Comparison of ENCODE assay signal across 29 cellular contexts in the genomic region with DNA sequence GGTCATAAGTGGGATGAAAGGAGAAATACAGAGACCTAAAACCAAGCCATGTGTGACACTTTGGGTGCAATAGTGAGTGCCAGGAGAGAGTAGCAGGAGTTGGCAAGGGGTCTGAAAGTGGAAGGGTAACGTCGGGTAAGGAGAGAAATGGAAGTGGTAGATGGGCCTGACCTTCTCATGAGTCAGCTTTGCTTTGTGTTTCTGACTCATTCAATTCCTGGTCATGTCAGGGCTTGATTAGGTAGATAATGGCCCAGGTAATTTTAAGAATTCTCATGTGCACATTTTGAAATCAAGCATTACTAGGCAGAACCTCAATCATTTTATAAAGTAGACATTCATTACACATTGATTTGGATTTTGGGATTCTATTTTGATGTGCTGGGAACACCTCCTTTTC.
DNase-seq lines count a peak whose midpoint lies in the region; ATAC-seq, FAIRE-seq and TF ChIP-seq lines count a peak whose summit lies in the region.
"Had no signal": no experiment of that assay in that cellular context is flagged by ENCODE, and none has a peak within 500 bp of the region (broad histone marks: within the 10 kb centered on the region; RNA-seq: fewer than 3 reads in every experiment).

No MANE protein-coding gene starts in this region.

- H3K36me3 ChIP-seq in HCT116 (ENCODE audit: control insufficient read depth in 1 of 2, insufficient read depth in 2 of 2, low read length in 2 of 2) (no peaks in the 10 kb centered on the region), GM12878 (ENCODE audit: control insufficient read depth in 2 of 2, insufficient read depth in 2 of 2, low read length in 1 of 2) (no peaks in the 10 kb centered on the region), trophoblast cell (ENCODE audit: control insufficient read depth in 1 of 2, insufficient read depth in 2 of 2, low read length in 2 of 2) (no peaks in the 10 kb centered on the region)
- H3K36me3 ChIP-seq: SJCRH30, upper lobe of left lung had no signal

- H3K9me3 ChIP-seq in HCT116 (ENCODE audit: control insufficient read depth in 1 of 2, insufficient read depth in 1 of 2, low read depth in 1 of 2, low read length in 2 of 2): no peaks in the 10 kb centered on the region
- no peaks in the 10 kb centered on the region for H3K9me3 ChIP-seq in GM12878 (replicated peaks; ENCODE audit: control insufficient read depth, insufficient read depth, low read length)
- no peaks in the 10 kb centered on the region for H3K9me3 ChIP-seq in trophoblast cell (ENCODE audit: insufficient read depth, low read depth, low read length)
- H3K9me3 ChIP-seq: Caco-2, SJCRH30, upper lobe of left lung had no signal

- no peak for TF ChIP-seq CTCF in HCT116 (IDR thresholded peaks at IDR 0.05 in 2 of 3, conservative IDR thresholded peaks at IDR 0.05 in 1 of 3; ENCODE audit: borderline replicate concordance in 1 of 3, insufficient read depth in 1 of 3, low read depth in 2 of 3, low read length in 2 of 3)
- no peak for TF ChIP-seq CTCF in GM12878 (IDR thresholded peaks at IDR 0.05 in 2 of 3, conservative IDR thresholded peaks at IDR 0.05 in 1 of 3; ENCODE audit: control insufficient read depth in 2 of 3, extremely low read depth in 1 of 3, insufficient read depth in 1 of 3, low read depth in 3 of 3, low read length in 3 of 3)
- TF ChIP-seq CTCF in nephron progenitor cell (IDR thresholded peaks at IDR 0.05): no peak

- H3K27me3 ChIP-seq in HCT116 (ENCODE audit: insufficient read depth, low read length) (no peaks in the 10 kb centered on the region), GM12878 (replicated peaks in 1 of 2; ENCODE audit: control insufficient read depth in 2 of 2, insufficient read depth in 2 of 2, low read length in 1 of 2) (no peaks in the 10 kb centered on the region; a peak in 1 of 4 replicates), trophoblast cell (ENCODE audit: insufficient read depth, low read length) (no peaks in the 10 kb centered on the region)
- H3K27me3 ChIP-seq: SJCRH30, upper lobe of left lung had no signal

- H4K8ac ChIP-seq in trophoblast cell (ENCODE audit: low read depth, low read length): no peak overlapping the region

- no peak for TF ChIP-seq POLR2A in HCT116 (IDR thresholded peaks at IDR 0.05; ENCODE audit: borderline replicate concordance, extremely low read depth, insufficient read depth, insufficient read length)
- TF ChIP-seq POLR2A in GM12878 (IDR thresholded peaks at IDR 0.05; ENCODE audit: low read depth, low read length): no peak

- no peak overlapping the region for H2BK5ac ChIP-seq in trophoblast cell (ENCODE audit: low read depth, low read length, poor library complexity)

- H4K12ac ChIP-seq in trophoblast cell (ENCODE audit: low read depth, low read length): no peak overlapping the region

- RAD21 ChIA-PET in HCT116 (lab: Charles Lee; ENCODE audit: low non-redundant PET in 1 of 2, low total read pairs in 2 of 2, uncharacterized antibody in 2 of 2, unreplicated experiment in 2 of 2) (no interaction called here), GM12878 (lab: Charles Lee; ENCODE audit: unreplicated experiment) (no interaction called here)

- ATAC-seq in HCT116: peak; percentile 62; the same call in 1 of the 2 replicates
- ATAC-seq in GM12878: no peak; the same call in 2 of the 3 replicates
- ATAC-seq in GM21390 (IDR thresholded peaks at IDR 0.05; ENCODE audit: unreplicated experiment): no peak
- ATAC-seq in GM19463 (IDR thresholded peaks at IDR 0.05; ENCODE audit: unreplicated experiment): no peak
- ATAC-seq: sciatic nerve had no signal

- H3K9me2 ChIP-seq in HCT116 (ENCODE audit: insufficient read depth): no peaks in the 10 kb centered on the region

- H3K27ac ChIP-seq in HCT116 (ENCODE audit: low read depth, low read length): no peak overlapping the region
- H3K27ac ChIP-seq in GM12878 (ENCODE audit: control insufficient read depth, insufficient read depth): no peak overlapping the region
- no peak overlapping the region for H3K27ac ChIP-seq in trophoblast cell (ENCODE audit: low read depth, low read length)
- H3K27ac ChIP-seq: SJCRH30, upper lobe of left lung had no signal

- no peak overlapping the region for H3K4me3 Mint-ChIP-seq in nephron progenitor cell
- H3K4me3 Mint-ChIP-seq: brain, H9 had no signal

- no peak for TF ChIP-seq RAD21 in HCT116 (IDR thresholded peaks at IDR 0.05; ENCODE audit: low read depth)
- no peak for TF ChIP-seq RAD21 in GM12878 (IDR thresholded peaks at IDR 0.05; ENCODE audit: insufficient read depth, low read depth, low read length)

- no peak overlapping the region for H2BK120ac ChIP-seq in trophoblast cell (ENCODE audit: insufficient read depth, low read length, poor library complexity)

- 61% methylated on average over 2 of the region's 2 CpGs for WGBS in GM12878 (ENCODE audit: insufficient coverage, insufficient replicate concordance, low lambda C conversion rate, missing lambda C conversion rate)
- no CpG with 5 or more reads among the region's 2 CpGs for WGBS in trophoblast cell (ENCODE audit: extremely low coverage, insufficient coverage, insufficient read length)

- peaks cover 19% of the 10 kb centered on the region for H3K4me1 Mint-ChIP-seq in nephron progenitor cell
- H3K4me1 Mint-ChIP-seq: brain had no signal

- peaks cover 4% of the 10 kb centered on the region for H3K27me3 Mint-ChIP-seq in nephron progenitor cell (ENCODE audit: low read depth, poor library complexity)

- intact Hi-C loops in HCT116 (cut with micrococcal nuclease): no loop called here
- intact Hi-C loops in GM12878 (cut with micrococcal nuclease; ENCODE audit: unreplicated experiment): no loop called here
- intact Hi-C loops in posterior cingulate gyrus (cut with DNase I): no loop called here

- POLR2A ChIA-PET in HCT116 (lab: Charles Lee) (no interaction called here), GM12878 (lab: Charles Lee) (no interaction called here)

- H3K9ac ChIP-seq in HCT116 (ENCODE audit: low read length) (no peak overlapping the region), GM12878 (ENCODE audit: control insufficient read depth, insufficient read depth, low read length) (no peak overlapping the region), trophoblast cell (ENCODE audit: low read length) (no peak overlapping the region)

- no peak overlapping the region for H3K4ac ChIP-seq in trophoblast cell (ENCODE audit: low read depth, low read length)

- in situ Hi-C loops in GM12878 (cut with MboI): no loop called here

- no TSS peak for BruUV-seq in HCT116 (replicated peaks; lab: Mats Ljungman, UMichigan)
- no TSS peak for BruUV-seq in GM12878 (replicated peaks; lab: Mats Ljungman, UMichigan)

- H2BK12ac ChIP-seq in trophoblast cell (ENCODE audit: low read length): no peak overlapping the region

- no peaks in the 10 kb centered on the region for H3K9me3 Mint-ChIP-seq in nephron progenitor cell
- H3K9me3 Mint-ChIP-seq: H9 had no signal

- no peak overlapping the region for H3K14ac ChIP-seq in trophoblast cell (ENCODE audit: low read length)

- no peak overlapping the region for H3K18ac ChIP-seq in trophoblast cell (ENCODE audit: low read length)

- DNase-seq in HCT116 (ENCODE audit: low read depth, low spot score) (no peak), NCI-H1436 treated with DMSO at 0.1 percent for 48 hours (lab: John Stamatoyannopoulos, UW) (peak; percentile 41), GM12878 (ENCODE audit: low read depth, low spot score) (no peak), trophoblast cell (peak; percentile 33 to 70), posterior cingulate gyrus (no peak), nephron progenitor cell (no peak)
- DNase-seq: activated CD4-positive, alpha-beta T cell treated with anti-CD3 and anti-CD28 coated beads, Interleukin-2, amount 50 U/mL, for 4 hours; activated naive CD4-positive, alpha-beta T cell treated with Interleukin-2 at 50 U/mL for 16 hours; C1 segment of cervical spinal cord; Caco-2; EL; H9; head of caudate nucleus; KG1; mesenchymal stem cell; NCI-H1694 treated with DMSO at 0.1 percent for 48 hours; NCI-H2171 treated with DMSO at 0.1 percent for 48 hours; NCI-H524; SJCRH30; stimulated activated CD4-positive, alpha-beta T cell treated with anti-CD3 and anti-CD28 coated beads, Interleukin-12 subunit alpha, Interleukin-12 subunit beta, amount 100 ng/mL, for 4 hours; stimulated activated CD4-positive, alpha-beta T cell treated with anti-CD3 and anti-CD28 coated beads, Interleukin-4, amount 100 ng/mL, for 1 hour; substantia nigra; upper lobe of left lung had no signal

- H2AFZ ChIP-seq in HCT116 (ENCODE audit: low read depth, low read length, poor library complexity, severe bottlenecking) (no peak overlapping the region), GM12878 (ENCODE audit: control insufficient read depth, low read depth, low read length) (no peak overlapping the region), trophoblast cell (ENCODE audit: insufficient read depth, low read length, poor library complexity) (no peak overlapping the region)

- no peak overlapping the region for H3K23ac ChIP-seq in trophoblast cell (ENCODE audit: low read length)

- CTCF ChIA-PET in HCT116 (lab: Charles Lee): no interaction called here
- CTCF ChIA-PET in GM12878 (lab: Yijun Ruan, JAX): no interaction called here

- H4K20me1 ChIP-seq in HCT116 (ENCODE audit: insufficient read depth): no peaks in the 10 kb centered on the region
- no peaks in the 10 kb centered on the region for H4K20me1 ChIP-seq in GM12878 (ENCODE audit: control insufficient read depth, insufficient read depth)

- no peak overlapping the region for H2AK5ac ChIP-seq in trophoblast cell (ENCODE audit: low read length)

- H3K4me3 ChIP-seq in HCT116 (replicated peaks in 1 of 2; ENCODE audit: low read depth in 1 of 2, low read length in 2 of 2) (no peak overlapping the region; a peak in 1 of 4 replicates), GM12878 (no peak overlapping the region), trophoblast cell (ENCODE audit: low read depth, low read length) (no peak overlapping the region)
- H3K4me3 ChIP-seq: SJCRH30, upper lobe of left lung had no signal

- TF ChIP-seq EP300 in GM12878 (IDR thresholded peaks at IDR 0.05; ENCODE audit: borderline replicate concordance in 1 of 2, control insufficient read depth in 1 of 2, low read depth in 2 of 2, low read length in 2 of 2): no peak

- no peaks in the 10 kb centered on the region for H3K79me1 ChIP-seq in trophoblast cell (ENCODE audit: low read length)

- H3K4me2 ChIP-seq in HCT116 (ENCODE audit: low read length) (peak overlapping the region; percentile 59), GM12878 (ENCODE audit: control insufficient read depth, insufficient read depth) (no peak overlapping the region), trophoblast cell (ENCODE audit: low read length) (no peak overlapping the region)

- SMC1A ChIA-PET in GM12878 (lab: Charles Lee; ENCODE audit: uncharacterized antibody, unreplicated experiment): no interaction called here

- peaks cover 0 to 11% of the 10 kb centered on the region in 2 experiments; a peak in 2 of 4 replicates for H3K4me1 ChIP-seq in HCT116 (ENCODE audit: control insufficient read depth in 1 of 2, insufficient read depth in 2 of 2, low read length in 2 of 2)
- H3K4me1 ChIP-seq in GM12878 (ENCODE audit: control insufficient read depth, insufficient read depth, low read length): no peaks in the 10 kb centered on the region
- peaks cover 0 to 2% of the 10 kb centered on the region in 2 experiments for H3K4me1 ChIP-seq in trophoblast cell (ENCODE audit: control insufficient read depth in 1 of 2, insufficient read depth in 2 of 2, low read length in 2 of 2)
- H3K4me1 ChIP-seq: Caco-2, SJCRH30, upper lobe of left lung had no signal

- no peaks in the 10 kb centered on the region for H3K36me3 Mint-ChIP-seq in nephron progenitor cell (ENCODE audit: low read depth)
- H3K36me3 Mint-ChIP-seq: brain had no signal

- no peak for FAIRE-seq in GM12878 (lab: Jason Lieb, UNC)
- FAIRE-seq: GM12891, RCC 7860 had no signal

- H3K79me2 ChIP-seq in HCT116 (ENCODE audit: insufficient read depth, low read length) (no peaks in the 10 kb centered on the region), GM12878 (ENCODE audit: control insufficient read depth, insufficient read depth, low read length) (no peaks in the 10 kb centered on the region), trophoblast cell (ENCODE audit: control insufficient read depth, insufficient read depth, low read length, poor library complexity) (no peaks in the 10 kb centered on the region)

- H3K27ac Mint-ChIP-seq in nephron progenitor cell: no peak overlapping the region
- H3K27ac Mint-ChIP-seq: brain had no signal

- no peak overlapping the region for H4K91ac ChIP-seq in trophoblast cell (ENCODE audit: low read depth, low read length)

Comparison
In these comparisons a context has a peak if more than half of its experiments do, and no peak if none do; other contexts are left out.
1. DNase-seq: peak in NCI-H1436 treated with DMSO at 0.1 percent for 48 hours (single experiment) and trophoblast cell (2 of 2); none in HCT116 (single experiment), GM12878 (single experiment), posterior cingulate gyrus (0 of 10) and nephron progenitor cell (single experiment).